ENCODE assay signal across 24 cellular contexts in the genomic region with DNA sequence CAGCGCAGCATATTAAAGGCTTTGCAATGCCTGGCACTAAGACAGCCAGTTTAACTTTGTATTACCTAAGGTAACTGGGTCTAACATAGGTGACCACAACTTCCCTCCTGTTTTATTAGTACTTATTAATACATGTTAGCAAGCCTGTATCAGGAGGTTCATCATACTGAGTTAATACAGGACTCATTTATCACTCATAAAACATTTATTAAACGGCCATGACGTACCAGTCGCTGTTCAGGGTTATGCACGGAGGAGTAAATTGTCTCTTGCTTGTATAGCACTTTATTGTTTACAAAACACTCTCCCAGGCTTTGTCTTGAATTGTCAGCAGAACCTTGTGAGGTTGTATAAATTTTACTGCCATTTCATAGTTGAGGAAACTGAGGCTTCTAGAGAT. TPM values are rescaled to one million over a fixed set of nuclear protein-coding genes. Genes with fewer than 3 reads are reported as not detected.
"Had no signal": no experiment of that assay in that cellular context is flagged by ENCODE, and none has a peak within 500 bp of the region (broad histone marks: within the 10 kb centered on the region; RNA-seq: fewer than 3 reads in every experiment).

No MANE protein-coding gene starts in this region.

- DNase-seq: central memory CD4-positive, alpha-beta T cell; dorsolateral prefrontal cortex; effector CD4-positive, alpha-beta T cell; foreskin fibroblast; gastrocnemius medialis; head of caudate nucleus; kidney; natural killer cell; right lobe of liver; stimulated activated CD4-positive, alpha-beta T cell treated with anti-CD3 and anti-CD28 coated beads, Interleukin-2, amount 100 ng/mL, for 24 hours; stimulated activated CD4-positive, alpha-beta T cell treated with anti-CD3 and anti-CD28 coated beads, Interleukin-4, amount 100 ng/mL, for 24 hours; stimulated activated naive CD4-positive, alpha-beta T cell treated with Interleukin-2 at 50 U/mL for 16 hours; stomach; thyroid gland; upper lobe of left lung had no signal

- H3K36me3 ChIP-seq: gastrocnemius medialis, right lobe of liver, stomach, thyroid gland, upper lobe of left lung had no signal

- H3K4me3 ChIP-seq: dorsolateral prefrontal cortex, gastrocnemius medialis, lung, right lobe of liver, stomach, thyroid gland, upper lobe of left lung had no signal

- H3K9me3 Mint-ChIP-seq: memory B cell; natural killer cell; neural crest cell; stimulated activated effector memory CD8-positive, alpha-beta T cell treated with anti-CD3 and anti-CD28 coated beads, Interleukin-12 subunit alpha, Interleukin-12 subunit beta, amount 100 ng/mL, for 72 hours had no signal

- H3K27me3 ChIP-seq: dorsolateral prefrontal cortex, gastrocnemius medialis, right lobe of liver, stomach, thyroid gland, upper lobe of left lung had no signal

- FAIRE-seq: colon, kidney, urothelium cell line had no signal

- H3K36me3 Mint-ChIP-seq: memory B cell; natural killer cell; stimulated activated effector memory CD8-positive, alpha-beta T cell treated with anti-CD3 and anti-CD28 coated beads, Interleukin-12 subunit alpha, Interleukin-12 subunit beta, amount 100 ng/mL, for 72 hours had no signal

- ATAC-seq: esophagus mucosa; gastrocnemius medialis; left lobe of liver; natural killer cell; right lobe of liver; stimulated activated effector memory CD8-positive, alpha-beta T cell treated with anti-CD3 and anti-CD28 coated beads, Interleukin-12 subunit alpha, Interleukin-12 subunit beta, amount 100 ng/mL, for 72 hours had no signal

- H3K27ac Mint-ChIP-seq: memory B cell; natural killer cell; stimulated activated effector memory CD8-positive, alpha-beta T cell treated with anti-CD3 and anti-CD28 coated beads, Interleukin-12 subunit alpha, Interleukin-12 subunit beta, amount 100 ng/mL, for 72 hours had no signal

- H3K27ac ChIP-seq: dorsolateral prefrontal cortex, epithelial cell of prostate, right lobe of liver, stomach, upper lobe of left lung had no signal

- H3K4me1 Mint-ChIP-seq: memory B cell had no signal

- H3K9me3 ChIP-seq: gastrocnemius medialis, right lobe of liver, stomach, thyroid gland, upper lobe of left lung had no signal

- H3K4me3 Mint-ChIP-seq: memory B cell; natural killer cell; neural crest cell; stimulated activated effector memory CD8-positive, alpha-beta T cell treated with anti-CD3 and anti-CD28 coated beads, Interleukin-12 subunit alpha, Interleukin-12 subunit beta, amount 100 ng/mL, for 72 hours had no signal

RNA-seq across cellular contexts. Expression of gene TEAD1, which starts 55.7 kb away (rescaled TPM):
- total RNA-seq: natural killer cell had no signal
